In genomic region chr7:47347986-47348385, GRCh38 we compare ENCODE assay signal across 15 cellular contexts.
DNase-seq lines count a peak whose midpoint lies in the region; ATAC-seq, FAIRE-seq and TF ChIP-seq lines count a peak whose summit lies in the region.
"Had no signal": no experiment of that assay in that cellular context is flagged by ENCODE, and none has a peak within 500 bp of the region (broad histone marks: within the 10 kb centered on the region; RNA-seq: fewer than 3 reads in every experiment).

No MANE protein-coding gene starts in this region.

- CTCF ChIA-PET in RWPE1 (lab: Yijun Ruan, JAX): no interaction called here
- CTCF ChIA-PET in GM10248 (lab: Yijun Ruan, JAX): interaction anchor here (1.8 kb wide), 1 partner anchor 12 kb away, joined by 3 read pairs; no protein-coding TSS in a partner anchor

- H3K36me3 Mint-ChIP-seq in natural killer cell: no peaks in the 10 kb centered on the region

- H3K27me3 ChIP-seq in heart right ventricle (no peaks in the 10 kb centered on the region), bronchial epithelial cell (ENCODE audit: control insufficient read depth, insufficient read depth, low read length) (no peaks in the 10 kb centered on the region)

- H3K27ac Mint-ChIP-seq in natural killer cell: no peak overlapping the region
- H3K27ac Mint-ChIP-seq: CD4-positive, alpha-beta T cell; IgD-negative memory B cell had no signal

- POLR2A ChIA-PET in RWPE1 (lab: Yijun Ruan, JAX; ENCODE audit: low non-redundant PET) (no interaction called here), GM10248 (lab: Yijun Ruan, JAX) (no interaction called here)

- 90 to 96% methylated on average over 6 of the region's 6 CpGs for WGBS in heart right ventricle, 2 donors

- ATAC-seq in heart right ventricle (no peak), sciatic nerve (no peak), natural killer cell (no peak)

- intact Hi-C loops in cardiac septum (cut with DNase I): no loop called here
- intact Hi-C loops in heart right ventricle (cut with DNase I): loop anchor here in 1 of 10 donors (5.0 kb wide), 1 partner anchor 81 kb away; no protein-coding TSS in a partner anchor
- intact Hi-C loops in sciatic nerve (cut with DNase I): no loop called here
- intact Hi-C loops in natural killer cell (cut with micrococcal nuclease): no loop called here

- no peaks in the 10 kb centered on the region for H3K4me1 Mint-ChIP-seq in natural killer cell
- H3K4me1 Mint-ChIP-seq: IgD-negative memory B cell had no signal

- H3K4me3 ChIP-seq in heart right ventricle: no peak overlapping the region
- H3K4me3 ChIP-seq in bronchial epithelial cell (ENCODE audit: low read depth, low read length): no peak overlapping the region
- H3K4me3 ChIP-seq: GM23248 had no signal

- no peaks in the 10 kb centered on the region for H3K9me3 Mint-ChIP-seq in natural killer cell
- H3K9me3 Mint-ChIP-seq: CD4-positive, alpha-beta T cell; IgD-negative memory B cell had no signal

- no peak overlapping the region for H3K4me3 Mint-ChIP-seq in natural killer cell
- H3K4me3 Mint-ChIP-seq: CD4-positive, alpha-beta T cell; IgD-negative memory B cell had no signal

- no peak overlapping the region for H3K27ac ChIP-seq in heart right ventricle
- no peak overlapping the region for H3K27ac ChIP-seq in RWPE1
- H3K27ac ChIP-seq: 22Rv1, GM23248 had no signal

- TF ChIP-seq CTCF in heart right ventricle (IDR thresholded peaks at IDR 0.05) (no peak), bronchial epithelial cell (IDR thresholded peaks at IDR 0.05; ENCODE audit: insufficient read depth, low read length, severe bottlenecking) (no peak), RWPE1 (conservative IDR thresholded peaks at IDR 0.05; ENCODE audit: low read depth) (no peak), GM10248 (IDR thresholded peaks at IDR 0.05; ENCODE audit: control extremely low read depth, extremely low read depth, low read depth, missing control alignments) (no peak), natural killer cell (IDR thresholded peaks at IDR 0.05) (no peak)

- no peaks in the 10 kb centered on the region for H3K9me3 ChIP-seq in heart right ventricle

- no peaks in the 10 kb centered on the region for H3K27me3 Mint-ChIP-seq in natural killer cell (ENCODE audit: low read depth in 2 of 2)
- H3K27me3 Mint-ChIP-seq: CD4-positive, alpha-beta T cell; IgD-negative memory B cell had no signal

- H3K36me3 ChIP-seq in heart right ventricle: peaks cover 0 to 61% (median 9%) of the 10 kb centered on the region in 9 donors
- H3K36me3 ChIP-seq in bronchial epithelial cell (ENCODE audit: control insufficient read depth, insufficient read depth, low read length): peaks cover 11% of the 10 kb centered on the region

- peak; percentile 54 for DNase-seq in cardiac septum (ENCODE audit: low spot score)
- no peak for DNase-seq in heart right ventricle
- DNase-seq in bronchial epithelial cell (ENCODE audit: low read depth): no peak
- peak; percentile 42 for DNase-seq in sciatic nerve (ENCODE audit: low spot score)
- peak; percentile 22 for DNase-seq in ureter (ENCODE audit: low spot score)
- no peak for DNase-seq in RWPE1 (ENCODE audit: low spot score)
- DNase-seq in GM10248 (ENCODE audit: extremely low spot score): no peak
- DNase-seq in natural killer cell: no peak
- DNase-seq: CD4-positive, alpha-beta T cell; DMS79; GM23248; H7 had no signal

- peak; percentile 64 for FAIRE-seq in bronchial epithelial cell (lab: Jason Lieb, UNC)
- FAIRE-seq: GM12891 had no signal

- peaks cover 0 to 4% (median 1%) of the 10 kb centered on the region in 9 donors for H3K4me1 ChIP-seq in heart right ventricle

Comparison
In these comparisons a context has a peak if more than half of its experiments do, and no peak if none do; other contexts are left out.
1. DNase-seq: peak in cardiac septum (single experiment), sciatic nerve (single experiment) and ureter (single experiment); none in heart right ventricle (0 of 2), bronchial epithelial cell (single experiment), RWPE1 (single experiment), GM10248 (single experiment) and natural killer cell (single experiment).